9 cellular contexts compared by ENCODE assay signal in genomic region chr2:8049851-8050571, GRCh38.
DNase-seq lines count a peak whose midpoint lies in the region; ATAC-seq lines count a peak whose summit lies in the region.
"Had no signal": no experiment of that assay in that cellular context is flagged by ENCODE, and none has a peak within 500 bp of the region (broad histone marks: within the 10 kb centered on the region; RNA-seq: fewer than 3 reads in every experiment).

No MANE protein-coding gene starts in this region.

- peak; percentile 19 to 48 for DNase-seq in stimulated activated CD4-positive, alpha-beta T cell treated with anti-CD3 and anti-CD28 coated beads, Interleukin-12 subunit alpha, Interleukin-12 subunit beta, amount 100 ng/mL, for 24 hours (ENCODE audit: low read depth in 2 of 2)
- no peak for DNase-seq in NCI-H2081 (lab: John Stamatoyannopoulos, UW)
- no peak for DNase-seq in caudate nucleus (lab: John Stamatoyannopoulos, UW)
- no peak for DNase-seq in NCI-H1048 (lab: John Stamatoyannopoulos, UW)
- DNase-seq in CD8-positive, alpha-beta memory T cell = no peak
- DNase-seq: tibial artery had no signal

- ATAC-seq in GM18909 (IDR thresholded peaks at IDR 0.05; ENCODE audit: poor library complexity, unreplicated experiment) (peak; percentile 87), GM21825 (IDR thresholded peaks at IDR 0.05; ENCODE audit: unreplicated experiment) (peak; percentile 87), HG03575 (IDR thresholded peaks at IDR 0.05; ENCODE audit: extremely low read depth, insufficient number of reproducible peaks, low FRiP score, unreplicated experiment) (peak; percentile 78)

- CTCF ChIA-PET in CD8-positive, alpha-beta memory T cell (lab: Charles Lee) = no interaction called here

- no peak overlapping the region for H3K4me3 ChIP-seq in CD8-positive, alpha-beta memory T cell (ENCODE audit: low read length)
- H3K4me3 ChIP-seq: tibial artery had no signal

- no peak overlapping the region for H3K27ac ChIP-seq in caudate nucleus (ENCODE audit: low read depth, low read length)
- H3K27ac ChIP-seq in CD8-positive, alpha-beta memory T cell (ENCODE audit: low read depth, low read length) = no peak overlapping the region
- H3K27ac ChIP-seq: tibial artery had no signal

- peaks cover 6 to 18% (median 7%) of the 10 kb centered on the region in 3 donors for H3K4me1 Mint-ChIP-seq in CD8-positive, alpha-beta memory T cell

- peaks cover 0 to 13% (median 0%) of the 10 kb centered on the region in 3 donors for H3K36me3 Mint-ChIP-seq in CD8-positive, alpha-beta memory T cell

- POLR2A ChIA-PET in CD8-positive, alpha-beta memory T cell (lab: Charles Lee) = no interaction called here

- no peaks in the 10 kb centered on the region for H3K36me3 ChIP-seq in CD8-positive, alpha-beta memory T cell (ENCODE audit: insufficient read depth, low read length)
- H3K36me3 ChIP-seq: tibial artery had no signal

- no peaks in the 10 kb centered on the region for H3K9me3 ChIP-seq in CD8-positive, alpha-beta memory T cell (ENCODE audit: low read length)
- H3K9me3 ChIP-seq: tibial artery had no signal

- no peak overlapping the region for H3K4me3 Mint-ChIP-seq in CD8-positive, alpha-beta memory T cell

- peak overlapping the region in 2 of 8 donors; percentile 28 to 72 for H3K27ac Mint-ChIP-seq in CD8-positive, alpha-beta memory T cell

- peaks cover 0 to 1% of the 10 kb centered on the region in 2 donors for H3K27me3 Mint-ChIP-seq in CD8-positive, alpha-beta memory T cell

- no peaks in the 10 kb centered on the region for H3K27me3 ChIP-seq in CD8-positive, alpha-beta memory T cell (ENCODE audit: insufficient read depth, low read length, poor library complexity, severe bottlenecking)
- H3K27me3 ChIP-seq: tibial artery had no signal

- no peaks in the 10 kb centered on the region for H3K9me3 Mint-ChIP-seq in CD8-positive, alpha-beta memory T cell

- no peaks in the 10 kb centered on the region for H3K4me1 ChIP-seq in CD8-positive, alpha-beta memory T cell (ENCODE audit: insufficient read depth, low read length)
- H3K4me1 ChIP-seq: tibial artery had no signal

Comparison
In these comparisons a context has a peak if more than half of its experiments do, and no peak if none do; other contexts are left out.
1. DNase-seq: peak in stimulated activated CD4-positive, alpha-beta T cell treated with anti-CD3 and anti-CD28 coated beads, Interleukin-12 subunit alpha, Interleukin-12 subunit beta, amount 100 ng/mL, for 24 hours (2 of 2); none in NCI-H2081 (0 of 2), caudate nucleus (0 of 61), NCI-H1048 (single experiment) and CD8-positive, alpha-beta memory T cell (0 of 5).
2. Peak in every context shown above with its lines, with median percentiles within 50 percentile points of each other: ATAC-seq.